ENCODE assay signal across 8 cellular contexts in the genomic region with DNA sequence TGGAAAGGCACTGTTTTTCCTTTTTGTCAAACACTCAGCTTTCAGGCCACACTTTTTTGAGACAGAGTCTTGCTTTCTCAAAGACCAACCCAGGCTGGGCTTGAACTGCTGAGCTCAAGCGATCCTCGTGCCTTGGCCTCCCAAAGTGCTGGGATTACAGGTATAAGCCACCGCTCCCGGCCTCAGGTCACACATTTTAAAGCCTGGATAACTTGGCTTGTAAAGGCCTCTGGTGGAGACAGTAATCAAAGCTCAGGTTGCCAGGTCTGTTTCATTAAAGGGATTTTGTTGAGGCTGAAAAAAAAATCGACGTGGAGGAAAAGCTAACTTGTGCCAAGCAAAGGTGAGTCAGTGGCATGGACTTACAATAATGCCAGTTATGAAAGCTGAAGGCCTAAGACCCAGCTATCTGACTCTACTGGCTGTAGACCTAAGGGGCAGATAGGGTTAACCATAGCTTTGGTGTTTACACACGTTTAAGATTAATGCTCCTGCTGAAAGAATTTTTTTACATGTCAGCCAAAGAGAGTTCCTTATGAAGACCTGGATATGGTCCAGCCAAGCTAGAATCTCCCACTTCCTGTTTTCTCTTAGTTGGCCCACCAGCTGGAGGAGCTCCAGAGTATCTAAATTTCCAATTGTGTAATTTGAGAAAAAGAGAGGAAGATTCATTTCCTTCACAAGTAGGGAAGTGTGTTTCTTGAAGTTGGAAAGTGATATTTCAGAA. TPM values are rescaled to one million over a fixed set of nuclear protein-coding genes. Genes with fewer than 3 reads are reported as not detected.
A peak's percentile ranks its signal among the peaks of the same experiment; 100 is the strongest.
DNase-seq lines count a peak whose midpoint lies in the region; ATAC-seq and TF ChIP-seq lines count a peak whose summit lies in the region.

No MANE protein-coding gene starts in this region.

- H3K36me3 ChIP-seq in Loucy (ENCODE audit: insufficient read depth, low read length), result no peaks in the 10 kb centered on the region

- TF ChIP-seq CTCF in Loucy (conservative IDR thresholded peaks at IDR 0.05; ENCODE audit: low read length) (peak; percentile 46), epithelial cell of proximal tubule (conservative IDR thresholded peaks at IDR 0.05; ENCODE audit: low read depth, low read length) (peak; percentile 43)

- peak overlapping the region; percentile 57; the same call in 1 of the 2 replicates for H2AFZ ChIP-seq in Loucy (ENCODE audit: low read length)

- ATAC-seq in HG03457 (IDR thresholded peaks at IDR 0.05; ENCODE audit: unreplicated experiment), result no peak

- H3K9ac ChIP-seq in Loucy (ENCODE audit: low read depth, low read length, poor library complexity, severe bottlenecking), result peak overlapping the region; percentile 93

- no peaks in the 10 kb centered on the region for H4K20me1 ChIP-seq in Loucy (ENCODE audit: insufficient read depth, low read length, poor library complexity, severe bottlenecking)

- H3K9me3 ChIP-seq in Loucy (ENCODE audit: insufficient read depth, low read depth, low read length), result no peaks in the 10 kb centered on the region

- H3K27me3 ChIP-seq in Loucy (ENCODE audit: insufficient read depth, low read length, poor library complexity, severe bottlenecking), result no peaks in the 10 kb centered on the region

- H3K4me3 ChIP-seq in Loucy (ENCODE audit: low read length, poor library complexity, severe bottlenecking) (peak overlapping the region; percentile 89), epithelial cell of proximal tubule (ENCODE audit: low read depth, low read length) (peak overlapping the region; percentile 84)

- H3K4me2 ChIP-seq in Loucy (ENCODE audit: low read depth, low read length, poor library complexity, severe bottlenecking), result peak overlapping the region; percentile 85

- H3K79me2 ChIP-seq in Loucy (ENCODE audit: insufficient read depth, low read length), result peaks cover 59% of the 10 kb centered on the region; the same call in 1 of the 2 replicates

- H3K4me1 ChIP-seq in Loucy (ENCODE audit: insufficient read depth, low read length, poor library complexity, severe bottlenecking), result peaks cover 29% of the 10 kb centered on the region

- DNase-seq in activated CD4-positive, alpha-beta T cell treated with anti-CD3 and anti-CD28 coated beads for 48 hours, result peak; percentile 14
- DNase-seq in activated CD4-positive, alpha-beta T cell treated with anti-CD3 and anti-CD28 coated beads, Interleukin-2, amount 50 U/mL, for 1 hour, result no peak
- DNase-seq in SW480 (ENCODE audit: low spot score) (peak; percentile 78), epithelial cell of proximal tubule (ENCODE audit: low read depth) (peak; percentile 89), myocyte (ENCODE audit: low read depth) (peak; percentile 77), ecto neural progenitor cell (ENCODE audit: low spot score) (no peak)

- no peaks in the 10 kb centered on the region for H3K9me2 ChIP-seq in Loucy (replicated peaks; ENCODE audit: low read depth, low read length)

- no peaks in the 10 kb centered on the region for H3F3A ChIP-seq in Loucy (ENCODE audit: low read depth)

RNA-seq across cellular contexts. Expression of gene NBR1, which starts 0.9 kb away (rescaled TPM):
- total RNA-seq in epithelial cell of proximal tubule (32.1 and 33.6 TPM in 2 replicates), myocyte (106 and 135 TPM in 2 replicates)
- polyA plus RNA-seq in myocyte (2012), result 68.7 TPM

RNA-seq across cellular contexts. Expression of gene TMEM106A, which starts 39.8 kb away (rescaled TPM):
- total RNA-seq in epithelial cell of proximal tubule (3.2 and 3.3 TPM in 2 replicates), myocyte (2.2 and 2.9 TPM in 2 replicates)
- polyA plus RNA-seq in myocyte (2012), result 5.4 TPM

RNA-seq across cellular contexts. Expression of gene BRCA1, which starts 46.8 kb away (rescaled TPM):
- total RNA-seq in epithelial cell of proximal tubule (29.5 and 42.0 TPM in 2 replicates), myocyte (4.9 and 5.2 TPM in 2 replicates)
- polyA plus RNA-seq in myocyte (2012), result 1.9 TPM

RNA-seq across cellular contexts. Expression of gene CCDC200, which starts 56.5 kb away (rescaled TPM):
- not detected in 2 replicates for total RNA-seq in epithelial cell of proximal tubule
- 0.62 TPM in 1 of 2 replicates, not detected in the other for total RNA-seq in myocyte
- 4.6 TPM for polyA plus RNA-seq in myocyte (2012)

Comparison
In these comparisons a context has a peak if more than half of its experiments do, and no peak if none do; other contexts are left out.
1. DNase-seq: peak in activated CD4-positive, alpha-beta T cell treated with anti-CD3 and anti-CD28 coated beads for 48 hours (single experiment), SW480 (single experiment), epithelial cell of proximal tubule (single experiment) and myocyte (single experiment); none in activated CD4-positive, alpha-beta T cell treated with anti-CD3 and anti-CD28 coated beads, Interleukin-2, amount 50 U/mL, for 1 hour (single experiment) and ecto neural progenitor cell (single experiment).